ENCODE assay signal across 8 cellular contexts in genomic region chr19:41327499-41328156, GRCh38. TPM values are rescaled to one million over a fixed set of nuclear protein-coding genes. Genes with fewer than 3 reads are reported as not detected.
DNase-seq lines count a peak whose midpoint lies in the region; ATAC-seq and TF ChIP-seq lines count a peak whose summit lies in the region.

No MANE protein-coding gene starts in this region.

- H3K4me1 Mint-ChIP-seq in CD8-positive, alpha-beta memory T cell, result peaks cover 68 to 82% (median 70%) of the 10 kb centered on the region in 3 donors

- TF ChIP-seq CTCF in mucosa of descending colon (IDR thresholded peaks at IDR 0.05), result no peak

- peaks cover 23% of the 10 kb centered on the region for H3K36me3 ChIP-seq in CD8-positive, alpha-beta memory T cell (ENCODE audit: insufficient read depth, low read length)
- H3K36me3 ChIP-seq in mucosa of descending colon (ENCODE audit: low read depth), result no peaks in the 10 kb centered on the region

- H3K36me3 Mint-ChIP-seq in CD8-positive, alpha-beta memory T cell, result peaks cover 20 to 66% (median 31%) of the 10 kb centered on the region in 3 donors

- peak overlapping the region; percentile 80 for H3K27ac ChIP-seq in CD8-positive, alpha-beta memory T cell (ENCODE audit: low read depth, low read length)

- peak; percentile 81 to 97 (median 92) for DNase-seq in CD8-positive, alpha-beta memory T cell
- peak; percentile 90 for DNase-seq in activated CD4-positive, alpha-beta T cell treated with anti-CD3 and anti-CD28 coated beads for 48 hours
- DNase-seq in dermis microvascular lymphatic vessel endothelial cell (ENCODE audit: low read depth in 2 of 2), result peak; percentile 74 to 94
- DNase-seq in mucosa of descending colon, result peak; percentile 76 to 94 (median 86)
- DNase-seq in stimulated activated CD8-positive, alpha-beta memory T cell treated with anti-CD3 and anti-CD28 coated beads, Interleukin-7, amount 100 ng/mL, for 1 hour (ENCODE audit: low read depth in 2 of 2), result peak; percentile 61 to 73
- no peak for DNase-seq in RKO (ENCODE audit: low spot score)

- no peaks in the 10 kb centered on the region for H3K27me3 ChIP-seq in CD8-positive, alpha-beta memory T cell (ENCODE audit: insufficient read depth, low read length, poor library complexity, severe bottlenecking)

- H3K27me3 Mint-ChIP-seq in CD8-positive, alpha-beta memory T cell, result peaks cover 0 to 9% of the 10 kb centered on the region in 2 donors

- no peaks in the 10 kb centered on the region for H3K9me3 ChIP-seq in CD8-positive, alpha-beta memory T cell (ENCODE audit: low read length)
- no peaks in the 10 kb centered on the region for H3K9me3 ChIP-seq in mucosa of descending colon

- H3K4me1 ChIP-seq in CD8-positive, alpha-beta memory T cell (ENCODE audit: insufficient read depth, low read length), result peaks cover 69% of the 10 kb centered on the region
- H3K4me1 ChIP-seq in mucosa of descending colon (ENCODE audit: low read depth), result peaks cover 36% of the 10 kb centered on the region

- H3K27ac Mint-ChIP-seq in CD8-positive, alpha-beta memory T cell, result peak overlapping the region; percentile 97 to 100 (median 100)

- CTCF ChIA-PET in CD8-positive, alpha-beta memory T cell (lab: Charles Lee), result interaction anchor here (0.8 to 4.0 kb wide), 8 partner anchors 10 to 63 kb away, joined by 3 to 33 read pairs (median 5); partner anchors contain the start of genes B9D2, CCDC97, HNRNPUL1 and TGFB1

- peak overlapping the region; percentile 64 for H3K4me3 ChIP-seq in CD8-positive, alpha-beta memory T cell (ENCODE audit: low read length)
- no peak overlapping the region for H3K4me3 ChIP-seq in mucosa of descending colon

- POLR2A ChIA-PET in CD8-positive, alpha-beta memory T cell (lab: Charles Lee), result interaction anchor here (0.9 to 4.5 kb wide), 8 partner anchors 21 to 64 kb away, joined by 3 to 54 read pairs (median 12); partner anchors contain the start of genes B9D2, HNRNPUL1 and TGFB1

- no peak; the same call in 1 of the 2 replicates for TF ChIP-seq EP300 in Ishikawa (IDR thresholded peaks at IDR 0.05; ENCODE audit: borderline replicate concordance)

- TF ChIP-seq RAD21 in Ishikawa (IDR thresholded peaks at IDR 0.05; ENCODE audit: low read depth), result no peak; the same call in 1 of the 2 replicates

- peak overlapping the region; percentile 73 to 89 (median 80) for H3K4me3 Mint-ChIP-seq in CD8-positive, alpha-beta memory T cell

- intact Hi-C loops in mucosa of descending colon (cut with DNase I, micrococcal nuclease), result no loop called here

- peaks cover 0 to 5% (median 0%) of the 10 kb centered on the region in 5 donors for H3K9me3 Mint-ChIP-seq in CD8-positive, alpha-beta memory T cell

- ATAC-seq in GM19468 (IDR thresholded peaks at IDR 0.05; ENCODE audit: extremely low read depth, unreplicated experiment), result peak; percentile 66
- ATAC-seq in mucosa of descending colon, result peak; percentile 74

TF ChIP-seq in Ishikawa, 13 proteins besides CTCF, POLR2A, EP300 and RAD21:
- TF ChIP-seq MAX (IDR thresholded peaks at IDR 0.05) (peak; percentile 95), NFIC (IDR thresholded peaks at IDR 0.05) (peak; percentile 48; the same call in 1 of the 2 replicates), CREB1 (IDR thresholded peaks at IDR 0.05; ENCODE audit: low read depth) (no peak), ZBTB7A (IDR thresholded peaks at IDR 0.05; ENCODE audit: low read depth) (peak; percentile 85), TEAD4 (IDR thresholded peaks at IDR 0.05) (no peak; the same call in 1 of the 2 replicates), CEBPB (IDR thresholded peaks at IDR 0.05) (no peak), YY1 (IDR thresholded peaks at IDR 0.05; ENCODE audit: low read depth) (no peak; the same call in 1 of the 2 replicates), REST (IDR thresholded peaks at IDR 0.05; ENCODE audit: low read depth) (no peak), TCF12 (IDR thresholded peaks at IDR 0.05; ENCODE audit: low read depth) (peak; percentile 68), USF1 (IDR thresholded peaks at IDR 0.05) (peak; percentile 61; the same call in 1 of the 2 replicates), FOXM1 (IDR thresholded peaks at IDR 0.05; ENCODE audit: borderline replicate concordance, low read depth) (no peak), EGR1 (IDR thresholded peaks at IDR 0.05) (peak; percentile 31; the same call in 1 of the 2 replicates), TAF1 (IDR thresholded peaks at IDR 0.05; ENCODE audit: low read depth) (peak; percentile 61)

RNA-seq across cellular contexts. Expression of gene CCDC97, which starts 17.7 kb away (rescaled TPM):
- 10 to 100 TPM; 31.7 to 32.1 TPM for total RNA-seq in CD8-positive, alpha-beta memory T cell
- 29.7 TPM for polyA plus RNA-seq in CD8-positive, alpha-beta memory T cell
- total RNA-seq in dermis microvascular lymphatic vessel endothelial cell (4.5 and 7.7 TPM in 2 replicates), mucosa of descending colon (10 to 100 TPM; 26.2 to 29.6 (median 27.0) TPM)

RNA-seq across cellular contexts. Expression of gene TGFB1, which starts 26.1 kb away (rescaled TPM):
- total RNA-seq in CD8-positive, alpha-beta memory T cell, result 100 to 1,000 TPM; 152 to 161 TPM
- 104 TPM for polyA plus RNA-seq in CD8-positive, alpha-beta memory T cell
- 20.8 and 67.1 TPM in 2 replicates for total RNA-seq in dermis microvascular lymphatic vessel endothelial cell
- total RNA-seq in mucosa of descending colon, result 10 to 100 TPM in 2 of 3 donors, 1 to 10 TPM in 1; 8.2 to 39.6 (median 21.8) TPM

RNA-seq across cellular contexts. Expression of gene B9D2, which starts 36.3 kb away (rescaled TPM):
- 1 to 10 TPM; 8.5 to 9.7 TPM for total RNA-seq in CD8-positive, alpha-beta memory T cell
- 15.4 TPM for polyA plus RNA-seq in CD8-positive, alpha-beta memory T cell
- 5.9 and 6.7 TPM in 2 replicates for total RNA-seq in dermis microvascular lymphatic vessel endothelial cell
- total RNA-seq in mucosa of descending colon, result 10 to 100 TPM in 1 of 3 donors, 1 to 10 TPM in 2; 7.0 to 11.3 (median 9.1) TPM

RNA-seq across cellular contexts. Expression of gene TMEM91, which starts 48.7 kb away (rescaled TPM):
- 1 to 10 TPM; 2.6 to 3.8 TPM for total RNA-seq in CD8-positive, alpha-beta memory T cell
- polyA plus RNA-seq in CD8-positive, alpha-beta memory T cell, result 3.7 TPM
- total RNA-seq in dermis microvascular lymphatic vessel endothelial cell (2.5 and 3.9 TPM in 2 replicates), mucosa of descending colon (10 to 100 TPM in 1 of 3 donors, 1 to 10 TPM in 2; 3.8 to 15.2 (median 5.6) TPM)
